Comparison of ENCODE assay signal across 8 cellular contexts in the genomic region with DNA sequence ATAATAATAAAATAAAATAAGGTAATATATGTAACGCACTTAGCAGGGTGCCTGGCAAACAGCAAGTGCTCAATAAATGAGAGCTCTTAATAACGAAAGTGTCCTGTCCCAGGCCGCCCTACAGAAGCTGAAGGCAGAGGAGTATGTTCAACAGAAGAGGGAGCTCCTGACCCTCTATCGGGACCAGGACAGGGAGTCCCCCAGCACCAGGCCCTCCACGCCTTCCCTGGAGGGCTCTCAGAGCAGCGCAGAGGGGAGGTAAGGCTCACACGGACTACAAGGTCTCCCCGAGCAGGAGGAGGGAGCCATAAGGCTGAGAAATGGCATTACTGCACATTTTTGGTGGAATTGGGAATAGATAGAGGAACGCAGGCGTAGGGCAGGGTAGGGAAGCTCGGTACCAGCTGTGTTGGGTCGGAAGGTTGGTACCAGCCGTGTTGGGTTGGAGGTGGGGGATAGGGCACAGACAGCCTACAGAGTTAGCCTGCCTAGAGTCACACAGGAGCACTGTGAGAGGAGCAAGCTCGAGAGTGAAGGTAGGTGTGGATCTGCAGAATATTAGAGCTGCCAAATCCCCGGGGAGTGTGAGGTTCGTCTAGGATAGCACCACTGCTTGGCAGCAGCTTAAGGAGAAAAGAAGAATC. TPM values are rescaled to one million over a fixed set of nuclear protein-coding genes. Genes with fewer than 3 reads are reported as not detected.
DNase-seq lines count a peak whose midpoint lies in the region; ATAC-seq and TF ChIP-seq lines count a peak whose summit lies in the region.

No MANE protein-coding gene starts in this region.

- intact Hi-C loops in PC-9 (cut with micrococcal nuclease; ENCODE audit: unreplicated experiment) = no loop called here

- no peak overlapping the region for H3K4me2 ChIP-seq in PC-9

- TF ChIP-seq POLR2A in erythroblast (IDR thresholded peaks at IDR 0.05; ENCODE audit: low read length) = no peak

- peak; percentile 46 for DNase-seq in NOMO-1 treated with DMSO at 0.1 percent for 48 hours (lab: John Stamatoyannopoulos, UW; ENCODE audit: unreplicated experiment)
- no peak for DNase-seq in NOMO-1 treated with dmso at 0.1 percent for 144 hours (lab: John Stamatoyannopoulos, UW; ENCODE audit: unreplicated experiment)
- DNase-seq in PC-9 = no peak
- peak; percentile 30 to 56 for DNase-seq in erythroblast (lab: John Stamatoyannopoulos, UW)
- no peak for DNase-seq in natural killer cell treated with Interleukin-12 subunit alpha and Interleukin-12 subunit beta and Interleukin-15 and Interleukin-18, amount 100 ng/mL, for 72 hours (ENCODE audit: low spot score)
- DNase-seq in globus pallidus (ENCODE audit: low spot score) = no peak
- no peak for DNase-seq in cortex of kidney (lab: John Stamatoyannopoulos, UW)

- H3K9me2 ChIP-seq in PC-9 (ENCODE audit: insufficient read depth) = no peaks in the 10 kb centered on the region

- peaks cover 29% of the 10 kb centered on the region for H3K36me3 ChIP-seq in PC-9 (ENCODE audit: low read depth)

- peak; percentile 35; the same call in 1 of the 2 replicates for TF ChIP-seq CTCF in PC-9 (conservative IDR thresholded peaks at IDR 0.05)

- peak in 1 of 2 donors; percentile 47 for ATAC-seq in natural killer cell treated with Interleukin-12 subunit alpha and Interleukin-12 subunit beta and Interleukin-15 and Interleukin-18, amount 100 ng/mL, for 72 hours
- ATAC-seq in HG02884 (IDR thresholded peaks at IDR 0.05; ENCODE audit: unreplicated experiment) = no peak

- H3F3A ChIP-seq in PC-9 (ENCODE audit: insufficient read depth, low read depth) = peaks cover 71% of the 10 kb centered on the region

- CTCF ChIA-PET in PC-9 (lab: Charles Lee) = interaction anchor here (0.6 to 2.2 kb wide), 4 partner anchors 13 to 232 kb away, joined by 10 to 13 read pairs (median 12); no protein-coding TSS in a partner anchor

- H3K4me1 Mint-ChIP-seq in natural killer cell treated with Interleukin-12 subunit alpha and Interleukin-12 subunit beta and Interleukin-15 and Interleukin-18, amount 100 ng/mL, for 72 hours (ENCODE audit: low read depth in 2 of 2) = peaks cover 42 to 45% of the 10 kb centered on the region in 2 donors

- H3K4me3 ChIP-seq in PC-9 = no peak overlapping the region

- no peak overlapping the region for H2AFZ ChIP-seq in PC-9

- peaks cover 23% of the 10 kb centered on the region for H3K79me2 ChIP-seq in PC-9 (ENCODE audit: low read depth)

- H3K9me3 ChIP-seq in PC-9 (ENCODE audit: insufficient read depth, low read depth) = no peaks in the 10 kb centered on the region

- H3K27ac Mint-ChIP-seq in natural killer cell treated with Interleukin-12 subunit alpha and Interleukin-12 subunit beta and Interleukin-15 and Interleukin-18, amount 100 ng/mL, for 72 hours = peak overlapping the region; percentile 71 to 91

- no TSS peak for BruUV-seq in PC-9 (replicated peaks; lab: Mats Ljungman, UMichigan)

- H4K20me1 ChIP-seq in PC-9 (ENCODE audit: insufficient read depth) = peaks cover 15% of the 10 kb centered on the region

- peaks cover 34% of the 10 kb centered on the region for H3K4me1 ChIP-seq in PC-9 (replicated peaks; ENCODE audit: insufficient read depth)

- POLR2A ChIA-PET in PC-9 (lab: Charles Lee; ENCODE audit: unreplicated experiment) = interaction anchor here (0.6 to 1.3 kb wide), 7 partner anchors 14 to 338 kb away, joined by 3 to 13 read pairs (median 5); no protein-coding TSS in a partner anchor

- H3K27me3 ChIP-seq in PC-9 (ENCODE audit: insufficient read depth, low read depth) = no peaks in the 10 kb centered on the region

- H3K4me3 Mint-ChIP-seq in natural killer cell treated with Interleukin-12 subunit alpha and Interleukin-12 subunit beta and Interleukin-15 and Interleukin-18, amount 100 ng/mL, for 72 hours = no peak overlapping the region

- H3K27ac ChIP-seq in PC-9 = no peak overlapping the region

- H3K27me3 Mint-ChIP-seq in natural killer cell treated with Interleukin-12 subunit alpha and Interleukin-12 subunit beta and Interleukin-15 and Interleukin-18, amount 100 ng/mL, for 72 hours = no peaks in the 10 kb centered on the region

- H3K9me3 Mint-ChIP-seq in natural killer cell treated with Interleukin-12 subunit alpha and Interleukin-12 subunit beta and Interleukin-15 and Interleukin-18, amount 100 ng/mL, for 72 hours = no peaks in the 10 kb centered on the region

- peaks cover 7% of the 10 kb centered on the region for H3K36me3 Mint-ChIP-seq in natural killer cell treated with Interleukin-12 subunit alpha and Interleukin-12 subunit beta and Interleukin-15 and Interleukin-18, amount 100 ng/mL, for 72 hours

RNA-seq across cellular contexts. Expression of a gene that starts 15.4 kb away (rescaled TPM):
- total RNA-seq in PC-9 (2021) = 144 and 165 TPM in 2 replicates
- 100 to 1,000 TPM in 1 of 2 donors, 10 to 100 TPM in 1; 83.2 to 102 TPM for total RNA-seq in natural killer cell treated with Interleukin-12 subunit alpha and Interleukin-12 subunit beta and Interleukin-15 and Interleukin-18, amount 100 ng/mL, for 72 hours

RNA-seq across cellular contexts. Expression of a gene that starts 16.0 kb away (rescaled TPM):
- total RNA-seq in PC-9 (2021) = 86.5 and 89.9 TPM in 2 replicates
- total RNA-seq in natural killer cell treated with Interleukin-12 subunit alpha and Interleukin-12 subunit beta and Interleukin-15 and Interleukin-18, amount 100 ng/mL, for 72 hours = not detected

RNA-seq across cellular contexts. Expression of a gene that starts 48.9 kb away (rescaled TPM):
- total RNA-seq in PC-9 (2021) = 460 and 549 TPM in 2 replicates
- not detected for total RNA-seq in natural killer cell treated with Interleukin-12 subunit alpha and Interleukin-12 subunit beta and Interleukin-15 and Interleukin-18, amount 100 ng/mL, for 72 hours

RNA-seq across cellular contexts. Expression of a gene that starts 57.5 kb away (rescaled TPM):
- 178 and 185 TPM in 2 replicates for total RNA-seq in PC-9 (2021)
- total RNA-seq in natural killer cell treated with Interleukin-12 subunit alpha and Interleukin-12 subunit beta and Interleukin-15 and Interleukin-18, amount 100 ng/mL, for 72 hours = 1 to 10 TPM; 2.3 to 3.9 TPM

Comparison
In these comparisons a context has a peak if more than half of its experiments do, and no peak if none do; other contexts are left out.
1. DNase-seq: peak in NOMO-1 treated with DMSO at 0.1 percent for 48 hours (single experiment) and erythroblast (2 of 2); none in NOMO-1 treated with dmso at 0.1 percent for 144 hours (single experiment), PC-9 (0 of 2), natural killer cell treated with Interleukin-12 subunit alpha and Interleukin-12 subunit beta and Interleukin-15 and Interleukin-18, amount 100 ng/mL, for 72 hours (single experiment), globus pallidus (single experiment) and cortex of kidney (single experiment).
2. RNA of a gene that starts 16.0 kb away (total RNA-seq): 86.5 to 89.9 TPM in PC-9; not detected in natural killer cell treated with Interleukin-12 subunit alpha and Interleukin-12 subunit beta and Interleukin-15 and Interleukin-18, amount 100 ng/mL, for 72 hours; every median in the first group is over 10 times any median in the second.
3. RNA of a gene that starts 48.9 kb away (total RNA-seq): 460 to 549 TPM in PC-9; not detected in natural killer cell treated with Interleukin-12 subunit alpha and Interleukin-12 subunit beta and Interleukin-15 and Interleukin-18, amount 100 ng/mL, for 72 hours; every median in the first group is over 100 times any median in the second.